ENCODE assay signal across 14 cellular contexts in the genomic region with DNA sequence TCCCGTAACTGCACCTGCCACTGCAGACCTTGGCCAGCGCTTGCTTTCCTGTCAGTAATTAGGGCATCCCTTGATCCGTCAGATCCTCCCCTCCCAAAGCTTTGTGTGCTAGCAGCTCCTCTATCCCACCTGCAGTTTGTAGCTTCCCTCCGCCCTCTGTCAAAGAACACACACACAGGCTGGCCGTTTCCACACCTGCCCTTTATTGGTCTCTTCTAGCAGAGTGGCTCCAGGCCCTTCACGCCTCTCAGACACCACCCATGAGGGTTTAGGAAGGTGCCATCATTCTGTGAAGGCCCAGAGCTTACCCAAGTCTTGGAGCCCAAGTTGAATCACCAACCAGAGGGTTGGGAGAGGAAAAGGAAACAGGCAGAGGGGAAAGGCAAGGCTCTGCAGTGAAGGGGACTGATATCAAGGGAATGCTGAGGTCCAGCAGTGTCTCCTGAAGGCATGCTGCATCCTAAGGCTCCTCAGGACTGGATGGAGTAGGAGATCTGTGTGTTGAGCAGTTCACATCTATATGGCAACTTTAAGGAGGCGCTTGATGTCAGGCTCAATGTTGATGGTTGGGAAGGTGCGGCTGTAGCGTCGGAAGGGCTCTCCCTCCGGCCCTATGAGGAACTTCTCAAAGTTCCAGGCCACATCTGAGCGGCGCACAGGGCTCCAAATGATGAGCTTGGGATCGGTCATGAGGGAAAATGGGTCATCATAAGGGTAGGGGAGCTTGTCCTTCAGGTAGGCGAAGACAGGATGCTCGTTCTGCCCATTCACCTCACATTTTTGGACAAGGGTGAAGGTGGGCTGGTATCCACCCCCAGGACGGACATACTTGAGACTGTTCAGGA. TPM values are rescaled to one million over a fixed set of nuclear protein-coding genes. Genes with fewer than 3 reads are reported as not detected.
DNase-seq lines count a peak whose midpoint lies in the region; ATAC-seq and TF ChIP-seq lines count a peak whose summit lies in the region.
"Had no signal": no experiment of that assay in that cellular context is flagged by ENCODE, and none has a peak within 500 bp of the region (broad histone marks: within the 10 kb centered on the region; RNA-seq: fewer than 3 reads in every experiment).

No MANE protein-coding gene starts in this region.

- no peaks in the 10 kb centered on the region for H3K27me3 ChIP-seq in mucosa of rectum (ENCODE audit: control insufficient read depth in 2 of 2, insufficient read depth in 2 of 2, low read length in 2 of 2)
- H3K27me3 ChIP-seq: ovary, upper lobe of right lung had no signal

- H3K9me3 Mint-ChIP-seq in activated CD8-positive, alpha-beta T cell treated with anti-CD3 and anti-CD28 coated beads for 36 hours = no peaks in the 10 kb centered on the region

- CTCF ChIA-PET in activated CD8-positive, alpha-beta T cell treated with anti-CD3 and anti-CD28 coated beads for 36 hours (lab: Charles Lee) = interaction anchor here (0.7 to 1.6 kb wide), 3 partner anchors 14 to 28 kb away, joined by 3 to 6 read pairs (median 4); no protein-coding TSS in a partner anchor

- no peaks in the 10 kb centered on the region for H3K27me3 Mint-ChIP-seq in activated CD8-positive, alpha-beta T cell treated with anti-CD3 and anti-CD28 coated beads for 36 hours

- peaks cover 34 to 41% of the 10 kb centered on the region in 2 donors for H3K4me1 ChIP-seq in mucosa of rectum (ENCODE audit: control insufficient read depth in 2 of 2, insufficient read depth in 2 of 2, low read length in 2 of 2)

- TF ChIP-seq CTCF in activated CD8-positive, alpha-beta T cell treated with anti-CD3 and anti-CD28 coated beads for 36 hours (IDR thresholded peaks at IDR 0.05) = no peak

- ATAC-seq in activated CD8-positive, alpha-beta T cell treated with anti-CD3 and anti-CD28 coated beads for 36 hours = no peak
- ATAC-seq: Panc1 had no signal

- peaks cover 40% of the 10 kb centered on the region for H3K36me3 Mint-ChIP-seq in activated CD8-positive, alpha-beta T cell treated with anti-CD3 and anti-CD28 coated beads for 36 hours (ENCODE audit: low read depth)

- no peak overlapping the region for H3K27ac Mint-ChIP-seq in activated CD8-positive, alpha-beta T cell treated with anti-CD3 and anti-CD28 coated beads for 36 hours

- intact Hi-C loops in activated CD8-positive, alpha-beta T cell treated with anti-CD3 and anti-CD28 coated beads for 36 hours (cut with micrococcal nuclease) = no loop called here

- no peaks in the 10 kb centered on the region for H3K9me3 ChIP-seq in mucosa of rectum (ENCODE audit: control insufficient read depth in 2 of 2, low read length in 2 of 2)
- H3K9me3 ChIP-seq: ovary, upper lobe of right lung had no signal

- DNase-seq in NCI-H1105 treated with DMSO at 0.1 percent for 48 hours (lab: John Stamatoyannopoulos, UW) = peak; percentile 4
- no peak for DNase-seq in NCI-H1105 (lab: John Stamatoyannopoulos, UW)
- peak; percentile 92 for DNase-seq in NCI-H69 (lab: John Stamatoyannopoulos, UW)
- DNase-seq in NAMALWA (ENCODE audit: low spot score) = no peak
- DNase-seq in activated CD8-positive, alpha-beta T cell treated with anti-CD3 and anti-CD28 coated beads for 36 hours = no peak
- DNase-seq: activated CD4-positive, CD25-positive, alpha-beta regulatory T cell; aorta; GOT3; ovary; upper lobe of right lung had no signal

- peak overlapping the region; percentile 87 to 93 for H3K27ac ChIP-seq in mucosa of rectum (ENCODE audit: low read depth in 2 of 2, low read length in 2 of 2)
- H3K27ac ChIP-seq: ovary, upper lobe of right lung had no signal

- no peak overlapping the region for H3K4me3 Mint-ChIP-seq in activated CD8-positive, alpha-beta T cell treated with anti-CD3 and anti-CD28 coated beads for 36 hours

- POLR2A ChIA-PET in activated CD8-positive, alpha-beta T cell treated with anti-CD3 and anti-CD28 coated beads for 36 hours (lab: Charles Lee) = interaction anchor here (0.9 kb wide), 1 partner anchor 11 kb away, joined by 3 read pairs; no protein-coding TSS in a partner anchor

- peak overlapping the region in 1 of 2 donors; percentile 5 for H3K9ac ChIP-seq in mucosa of rectum (ENCODE audit: low read depth in 1 of 2, low read length in 2 of 2)

- H3K36me3 ChIP-seq in mucosa of rectum (ENCODE audit: control insufficient read depth in 2 of 2, insufficient read depth in 2 of 2, low read length in 2 of 2) = peaks cover 8 to 13% of the 10 kb centered on the region in 2 donors
- H3K36me3 ChIP-seq: ovary had no signal

- peaks cover 65% of the 10 kb centered on the region for H3K4me1 Mint-ChIP-seq in activated CD8-positive, alpha-beta T cell treated with anti-CD3 and anti-CD28 coated beads for 36 hours (ENCODE audit: low read depth)

- H3K4me3 ChIP-seq in mucosa of rectum (ENCODE audit: low read length in 2 of 2) = peak overlapping the region; percentile 53 to 72
- H3K4me3 ChIP-seq: ovary, upper lobe of right lung had no signal

RNA-seq across cellular contexts. Expression of gene GPX2, which starts 3.4 kb away (rescaled TPM):
- not detected for total RNA-seq in activated CD8-positive, alpha-beta T cell treated with anti-CD3 and anti-CD28 coated beads for 36 hours
- total RNA-seq: A172, aorta, epithelial cell of proximal tubule had no signal

RNA-seq across cellular contexts. Expression of gene CHURC1, which starts 24.9 kb away (rescaled TPM):
- 10 to 100 TPM; 47.0 to 57.4 TPM for total RNA-seq in activated CD8-positive, alpha-beta T cell treated with anti-CD3 and anti-CD28 coated beads for 36 hours

RNA-seq across cellular contexts. Expression of gene RAB15, which starts 32.9 kb away (rescaled TPM):
- 1 to 10 TPM; 2.1 to 2.3 TPM for total RNA-seq in activated CD8-positive, alpha-beta T cell treated with anti-CD3 and anti-CD28 coated beads for 36 hours

RNA-seq across cellular contexts. Expression of gene FNTB, which starts 47.5 kb away (rescaled TPM):
- total RNA-seq in activated CD8-positive, alpha-beta T cell treated with anti-CD3 and anti-CD28 coated beads for 36 hours = 10 to 100 TPM; 18.8 to 23.5 TPM

RNA-seq across cellular contexts. Expression of gene SPTB, which starts 59.5 kb away (rescaled TPM):
- total RNA-seq in activated CD8-positive, alpha-beta T cell treated with anti-CD3 and anti-CD28 coated beads for 36 hours = under 1 TPM; 0.07 to 0.27 TPM

Comparison
In these comparisons a context has a peak if more than half of its experiments do, and no peak if none do; other contexts are left out.
1. DNase-seq: peak in NCI-H1105 treated with DMSO at 0.1 percent for 48 hours (single experiment) and NCI-H69 (single experiment); none in NCI-H1105 (single experiment), NAMALWA (single experiment) and activated CD8-positive, alpha-beta T cell treated with anti-CD3 and anti-CD28 coated beads for 36 hours (single experiment).